In the genomic region with DNA sequence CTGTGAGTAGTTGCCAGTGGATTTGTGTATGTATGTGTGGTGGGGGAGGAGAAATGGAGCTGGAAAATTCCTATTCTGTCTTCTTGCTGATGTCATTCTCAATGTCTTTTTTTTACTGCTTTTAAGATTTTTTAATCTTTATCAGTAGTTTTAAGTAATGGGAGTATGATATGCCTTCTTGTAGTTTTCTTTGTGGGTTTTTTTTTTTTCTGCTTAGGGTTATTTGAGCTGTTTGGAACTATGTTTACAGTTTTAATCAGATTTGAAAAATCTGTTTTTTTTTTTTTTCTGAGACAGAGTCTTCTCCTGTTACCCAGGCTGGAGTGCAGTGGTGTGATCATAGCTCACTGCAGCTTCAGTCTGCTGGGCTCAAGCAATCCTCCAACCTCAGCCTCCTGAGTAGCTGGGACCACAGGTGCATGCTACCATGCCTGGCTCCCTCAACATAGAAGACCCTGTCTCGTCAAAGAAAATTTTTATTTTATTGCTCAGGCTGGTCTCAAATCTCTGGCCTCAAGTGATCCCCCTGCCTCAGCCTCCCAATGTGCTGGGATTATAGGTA, we compare ENCODE assay signal across 8 cellular contexts. TPM values are rescaled to one million over a fixed set of nuclear protein-coding genes. Genes with fewer than 3 reads are reported as not detected.
DNase-seq lines count a peak whose midpoint lies in the region; ATAC-seq and TF ChIP-seq lines count a peak whose summit lies in the region.

No MANE protein-coding gene starts in this region.

- H3K9me3 ChIP-seq in heart left ventricle (peaks cover 0 to 17% (median 0%) of the 10 kb centered on the region in 12 donors), mucosa of rectum (ENCODE audit: control insufficient read depth in 2 of 2, low read length in 2 of 2) (no peaks in the 10 kb centered on the region), vagina (no peaks in the 10 kb centered on the region)

- WGBS in heart left ventricle, 4 donors, result 90 to 98% (median 93%) methylated on average over 1 of the region's 1 CpG

- peak overlapping the region in 3 of 5 experiments; percentile 14 to 57 (median 45) for H3K4me3 Mint-ChIP-seq in brain

- peak overlapping the region in 2 of 5 experiments; percentile 40 to 67 for H3K27ac Mint-ChIP-seq in brain

- H3K9ac ChIP-seq in mucosa of rectum (ENCODE audit: low read depth in 1 of 2, low read length in 2 of 2), result peak overlapping the region in 1 of 2 donors; percentile 47

- peaks cover 7% of the 10 kb centered on the region for H3K4me1 Mint-ChIP-seq in brain

- intact Hi-C loops in heart left ventricle (cut with DNase I) (loop anchor here in 2 of 10 donors (5.0 to 10.0 kb wide), 2 partner anchors 167 to 170 kb away; partner anchors contain the start of gene ST6GAL1 (in 2 of the 2)), Right ventricle myocardium superior (cut with DNase I) (no loop called here), vagina (cut with DNase I) (no loop called here)

- ATAC-seq in heart left ventricle, result no peak
- ATAC-seq in Right ventricle myocardium superior (ENCODE audit: poor library complexity), result no peak
- no peak for ATAC-seq in HG02642 (IDR thresholded peaks at IDR 0.05; ENCODE audit: poor library complexity, unreplicated experiment)

- TF ChIP-seq POLR2A in heart left ventricle (IDR thresholded peaks at IDR 0.05) (no peak), vagina (IDR thresholded peaks at IDR 0.05) (no peak)

- H3K27me3 Mint-ChIP-seq in brain, result peaks cover 6% of the 10 kb centered on the region

- no peaks in the 10 kb centered on the region for H3K27me3 ChIP-seq in heart left ventricle
- H3K27me3 ChIP-seq in mucosa of rectum (ENCODE audit: control insufficient read depth in 2 of 2, insufficient read depth in 2 of 2, low read length in 2 of 2), result no peaks in the 10 kb centered on the region
- H3K27me3 ChIP-seq in vagina, result no peaks in the 10 kb centered on the region

- peak overlapping the region in 10 of 12 donors; percentile 3 to 48 (median 36) for H3K4me3 ChIP-seq in heart left ventricle
- H3K4me3 ChIP-seq in mucosa of rectum (ENCODE audit: low read length in 2 of 2), result peak overlapping the region; percentile 43 to 58
- H3K4me3 ChIP-seq in vagina, result peak overlapping the region; percentile 29 to 33

- H3K36me3 ChIP-seq in heart left ventricle (no peaks in the 10 kb centered on the region), mucosa of rectum (ENCODE audit: control insufficient read depth in 2 of 2, insufficient read depth in 2 of 2, low read length in 2 of 2) (no peaks in the 10 kb centered on the region), vagina (no peaks in the 10 kb centered on the region)

- H3K36me3 Mint-ChIP-seq in brain, result no peaks in the 10 kb centered on the region

- TF ChIP-seq CTCF in heart left ventricle (IDR thresholded peaks at IDR 0.05) (no peak), brain (conservative IDR thresholded peaks at IDR 0.05) (no peak), vagina (IDR thresholded peaks at IDR 0.05) (no peak)

- DNase-seq in heart left ventricle (no peak), Right ventricle myocardium superior (no peak), vagina (ENCODE audit: extremely low spot score in 2 of 2) (no peak), NCI-H128 (lab: John Stamatoyannopoulos, UW; ENCODE audit: unreplicated experiment) (no peak), NCI-H226 (no peak)

- H3K4me1 ChIP-seq in heart left ventricle, result peaks cover 0 to 35% (median 18%) of the 10 kb centered on the region in 12 donors
- H3K4me1 ChIP-seq in mucosa of rectum (ENCODE audit: control insufficient read depth in 2 of 2, insufficient read depth in 2 of 2, low read length in 2 of 2), result peaks cover 0 to 9% of the 10 kb centered on the region in 2 donors
- peaks cover 16% of the 10 kb centered on the region for H3K4me1 ChIP-seq in vagina

- peaks cover 13 to 27% (median 23%) of the 10 kb centered on the region in 5 experiments for H3K9me3 Mint-ChIP-seq in brain

- H3K27ac ChIP-seq in heart left ventricle (peak overlapping the region in 11 of 12 donors; percentile 17 to 78 (median 48)), mucosa of rectum (ENCODE audit: low read depth in 2 of 2, low read length in 2 of 2) (no peak overlapping the region), vagina (peak overlapping the region; percentile 65)

RNA-seq across cellular contexts. Expression of gene RPL39L, which starts 37.1 kb away (rescaled TPM):
- total RNA-seq in heart left ventricle (1 to 10 TPM; 3.2 to 6.5 (median 4.6) TPM), Right ventricle myocardium superior (3.1 TPM), vagina (10.8 TPM)
- polyA plus RNA-seq in heart left ventricle (10 to 100 TPM in 1 of 2 donors, 1 to 10 TPM in 1; 1.9 to 16.3 TPM), brain (ENCODE audit: insufficient read depth, low read depth, low replicate concordance) (46.3 TPM)

Comparison
In these comparisons a context has a peak if more than half of its experiments do, and no peak if none do; other contexts are left out.
1. H3K27ac ChIP-seq: peak in heart left ventricle (11 of 12) and vagina (single experiment); none in mucosa of rectum (0 of 2).
2. Peak in every context shown above with its lines, with median percentiles within 50 percentile points of each other: H3K4me3 ChIP-seq.